Comparison of ENCODE assay signal across 23 cellular contexts in the genomic region with DNA sequence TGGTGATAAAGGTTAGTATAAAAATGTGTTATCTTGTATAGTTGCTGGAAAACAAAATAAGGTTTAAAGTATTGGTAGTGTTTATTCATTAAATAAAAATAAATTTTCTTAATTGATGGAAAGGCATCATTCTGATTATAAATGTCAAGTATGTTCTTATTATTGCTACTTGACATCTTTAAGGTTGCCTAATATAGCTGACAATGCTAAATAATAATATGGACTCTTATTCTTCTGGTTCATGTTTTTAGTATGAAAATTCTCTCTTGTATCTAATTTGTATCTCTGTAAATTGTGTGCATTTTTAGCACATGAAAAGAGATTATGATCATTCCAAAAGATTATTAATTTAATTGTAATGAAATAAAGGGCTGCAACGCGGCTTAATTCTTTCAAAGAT.
"Had no signal": no experiment of that assay in that cellular context is flagged by ENCODE, and none has a peak within 500 bp of the region (broad histone marks: within the 10 kb centered on the region; RNA-seq: fewer than 3 reads in every experiment).

No MANE protein-coding gene starts in this region.

- H3K4me3 ChIP-seq: SJSA1, SK-N-MC had no signal

- H3K27ac ChIP-seq: HL-60, KMS-11, SJSA1, SK-N-MC had no signal

- FAIRE-seq: HTR-8/SVneo, RCC 7860 had no signal

- DNase-seq: Kasumi-1, MM.1S, NCI-H1092 treated with DMSO at 0.1 percent for 48 hours, NCI-H1436, NCI-H187, NCI-H2029, NCI-H2081 treated with DMSO at 0.1 percent for 48 hours, NCI-H2171, NCI-H226, NCI-H446, NCI-H510A, NCI-H524 treated with DMSO at 0.1 percent for 48 hours, NCI-H774, Right ventricle myocardium superior, RPMI8226, SIG-M5, SW 1271 had no signal

- H3K4me1 ChIP-seq: SJSA1 had no signal

- H3K36me3 ChIP-seq: SJSA1 had no signal

- H3K4me2 ChIP-seq: KMS-11 had no signal

- H3K9me3 ChIP-seq: SJSA1 had no signal

- H3K9ac ChIP-seq: KMS-11 had no signal
